ENCODE assay signal across 1 cellular context in the genomic region with DNA sequence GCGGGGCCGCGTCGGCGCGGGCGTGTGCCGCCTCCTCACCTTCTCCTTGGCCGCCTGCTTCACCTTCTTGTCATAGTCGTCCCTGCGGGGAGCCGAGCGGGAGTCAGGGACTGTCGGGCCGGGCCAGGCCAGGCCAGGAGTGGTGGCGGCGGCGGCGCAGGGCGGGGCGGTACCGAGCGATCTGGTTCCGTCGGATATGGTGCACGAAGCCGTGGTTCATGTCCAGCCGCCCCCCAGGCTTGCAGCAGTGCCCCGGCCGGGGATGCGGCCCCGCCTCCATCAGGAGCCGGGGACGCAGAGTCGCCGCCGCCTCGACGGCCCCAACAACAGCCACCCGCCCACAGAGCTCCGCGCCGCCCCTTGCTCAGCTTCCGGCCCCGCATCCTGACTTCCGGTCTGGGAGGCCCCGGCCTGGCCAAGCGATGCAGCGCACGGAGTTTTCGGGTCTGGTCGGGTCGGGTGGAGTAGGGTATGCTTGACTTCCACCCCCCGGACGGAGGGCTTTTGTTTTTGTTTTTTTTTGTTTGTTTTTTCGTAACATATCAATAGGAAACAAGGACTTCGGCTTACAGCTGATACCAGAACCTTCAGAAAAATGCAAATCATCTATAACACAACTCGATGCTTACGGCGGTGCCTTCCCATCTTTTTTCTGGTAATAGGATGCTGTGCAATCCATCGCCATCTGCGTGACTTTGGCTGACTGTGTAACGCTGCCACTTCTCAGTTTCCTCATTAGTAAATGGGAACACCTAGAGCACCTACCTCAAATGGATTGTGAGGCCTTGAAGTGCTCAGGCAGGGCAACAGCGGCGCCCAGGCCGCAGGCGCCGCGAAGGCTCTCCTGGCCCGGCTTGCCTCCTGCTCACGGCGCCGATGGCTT.
TF ChIP-seq lines count a peak whose summit lies in the region.

A gene with protein sequence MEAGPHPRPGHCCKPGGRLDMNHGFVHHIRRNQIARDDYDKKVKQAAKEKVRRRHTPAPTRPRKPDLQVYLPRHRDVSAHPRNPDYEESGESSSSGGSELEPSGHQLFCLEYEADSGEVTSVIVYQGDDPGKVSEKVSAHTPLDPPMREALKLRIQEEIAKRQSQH (minus strand): TSS at position 362 of the 883 bp plus-strand sequence. CDS start 82 bp downstream, at position 280.

TF ChIP-seq in HepG2, 621 proteins besides CTCF, POLR2A, EP300 and RAD21 (continued from another document and continues in another):
- TF ChIP-seq, protein P1, sequence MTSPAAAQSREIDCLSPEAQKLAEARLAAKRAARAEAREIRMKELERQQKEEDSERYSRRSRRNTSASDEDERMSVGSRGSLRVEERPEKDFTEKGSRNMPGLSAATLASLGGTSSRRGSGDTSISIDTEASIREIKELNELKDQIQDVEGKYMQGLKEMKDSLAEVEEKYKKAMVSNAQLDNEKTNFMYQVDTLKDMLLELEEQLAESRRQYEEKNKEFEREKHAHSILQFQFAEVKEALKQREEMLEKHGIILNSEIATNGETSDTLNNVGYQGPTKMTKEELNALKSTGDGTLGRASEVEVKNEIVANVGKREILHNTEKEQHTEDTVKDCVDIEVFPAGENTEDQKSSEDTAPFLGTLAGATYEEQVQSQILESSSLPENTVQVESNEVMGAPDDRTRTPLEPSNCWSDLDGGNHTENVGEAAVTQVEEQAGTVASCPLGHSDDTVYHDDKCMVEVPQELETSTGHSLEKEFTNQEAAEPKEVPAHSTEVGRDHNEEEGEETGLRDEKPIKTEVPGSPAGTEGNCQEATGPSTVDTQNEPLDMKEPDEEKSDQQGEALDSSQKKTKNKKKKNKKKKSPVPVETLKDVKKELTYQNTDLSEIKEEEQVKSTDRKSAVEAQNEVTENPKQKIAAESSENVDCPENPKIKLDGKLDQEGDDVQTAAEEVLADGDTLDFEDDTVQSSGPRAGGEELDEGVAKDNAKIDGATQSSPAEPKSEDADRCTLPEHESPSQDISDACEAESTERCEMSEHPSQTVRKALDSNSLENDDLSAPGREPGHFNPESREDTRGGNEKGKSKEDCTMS (CRISPR knock-in tag; conservative IDR thresholded peaks at IDR 0.05) = no peak
- no peak for TF ChIP-seq ZNF652 (CRISPR knock-in tag; IDR thresholded peaks at IDR 0.05; ENCODE audit: borderline replicate concordance, low read depth)
- peak; percentile 65; the same call in 1 of the 2 replicates for TF ChIP-seq ZNF331 (CRISPR knock-in tag; IDR thresholded peaks at IDR 0.05)
- no peak for TF ChIP-seq SNAPC4 (CRISPR knock-in tag; IDR thresholded peaks at IDR 0.05)
- TF ChIP-seq ZXDC (CRISPR knock-in tag; IDR thresholded peaks at IDR 0.05) = peak; percentile 91
- TF ChIP-seq, protein P2, sequence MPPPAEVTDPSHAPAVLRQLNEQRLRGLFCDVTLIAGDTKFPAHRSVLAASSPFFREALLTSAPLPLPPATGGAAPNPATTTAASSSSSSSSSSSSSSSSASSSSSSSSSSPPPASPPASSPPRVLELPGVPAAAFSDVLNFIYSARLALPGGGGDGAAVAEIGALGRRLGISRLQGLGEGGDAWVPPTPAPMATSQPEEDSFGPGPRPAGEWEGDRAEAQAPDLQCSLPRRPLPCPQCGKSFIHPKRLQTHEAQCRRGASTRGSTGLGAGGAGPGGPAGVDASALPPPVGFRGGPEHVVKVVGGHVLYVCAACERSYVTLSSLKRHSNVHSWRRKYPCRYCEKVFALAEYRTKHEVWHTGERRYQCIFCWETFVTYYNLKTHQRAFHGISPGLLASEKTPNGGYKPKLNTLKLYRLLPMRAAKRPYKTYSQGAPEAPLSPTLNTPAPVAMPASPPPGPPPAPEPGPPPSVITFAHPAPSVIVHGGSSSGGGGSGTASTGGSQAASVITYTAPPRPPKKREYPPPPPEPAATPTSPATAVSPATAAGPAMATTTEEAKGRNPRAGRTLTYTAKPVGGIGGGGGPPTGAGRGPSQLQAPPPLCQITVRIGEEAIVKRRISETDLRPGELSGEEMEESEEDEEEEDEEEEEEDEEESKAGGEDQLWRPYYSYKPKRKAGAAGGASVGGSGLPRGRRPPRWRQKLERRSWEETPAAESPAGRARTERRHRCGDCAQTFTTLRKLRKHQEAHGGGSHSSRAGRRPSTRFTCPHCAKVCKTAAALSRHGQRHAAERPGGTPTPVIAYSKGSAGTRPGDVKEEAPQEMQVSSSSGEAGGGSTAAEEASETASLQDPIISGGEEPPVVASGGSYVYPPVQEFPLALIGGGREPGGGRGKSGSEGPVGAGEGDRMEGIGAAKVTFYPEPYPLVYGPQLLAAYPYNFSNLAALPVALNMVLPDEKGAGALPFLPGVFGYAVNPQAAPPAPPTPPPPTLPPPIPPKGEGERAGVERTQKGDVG (CRISPR knock-in tag; IDR thresholded peaks at IDR 0.05; ENCODE audit: borderline replicate concordance) = peak; percentile 61; the same call in 1 of the 2 replicates
- peak; percentile 6; the same call in 1 of the 2 replicates for TF ChIP-seq ZNF430 (CRISPR knock-in tag; IDR thresholded peaks at IDR 0.05)
- TF ChIP-seq ZNF629 (CRISPR knock-in tag; conservative IDR thresholded peaks at IDR 0.05) = no peak; the same call in 1 of the 2 replicates
- TF ChIP-seq SALL1 (CRISPR knock-in tag; IDR thresholded peaks at IDR 0.05) = peak; percentile 84
- no peak for TF ChIP-seq PRMT3 (CRISPR knock-in tag; IDR thresholded peaks at IDR 0.05; ENCODE audit: borderline replicate concordance, low read depth)
- TF ChIP-seq KLF11 (CRISPR knock-in tag; IDR thresholded peaks at IDR 0.05) = peak; percentile 94
- TF ChIP-seq ZNF382 (CRISPR knock-in tag; IDR thresholded peaks at IDR 0.05; ENCODE audit: borderline replicate concordance) = no peak
- no peak for TF ChIP-seq RBAK (CRISPR knock-in tag; IDR thresholded peaks at IDR 0.05)
- TF ChIP-seq HOXA3 (CRISPR knock-in tag; IDR thresholded peaks at IDR 0.05) = peak; percentile 82
- peak; percentile 84 for TF ChIP-seq CAMTA2 (CRISPR knock-in tag; IDR thresholded peaks at IDR 0.05; ENCODE audit: borderline replicate concordance)
- TF ChIP-seq ZNF329 (CRISPR knock-in tag; IDR thresholded peaks at IDR 0.05; ENCODE audit: low read depth) = peak; percentile 85; the same call in 1 of the 2 replicates
- no peak for TF ChIP-seq ZFP36 (IDR thresholded peaks at IDR 0.05; ENCODE audit: borderline replicate concordance, low read depth, low read length, partially characterized antibody)
- TF ChIP-seq ZSCAN25 (CRISPR knock-in tag; IDR thresholded peaks at IDR 0.05) = peak; percentile 74; the same call in 1 of the 2 replicates
- peak; percentile 58 for TF ChIP-seq FOSL2 (CRISPR knock-in tag; IDR thresholded peaks at IDR 0.05)
- 0 out of 2 replicates have a peak, but pooled peaks have one; percentile 46 for TF ChIP-seq REL (CRISPR knock-in tag; conservative IDR thresholded peaks at IDR 0.05)
- TF ChIP-seq PRPF4 (IDR thresholded peaks at IDR 0.05; ENCODE audit: low read depth, low read length, poor library complexity, severe bottlenecking) = peak; percentile 74
- TF ChIP-seq SIX4 (CRISPR knock-in tag; IDR thresholded peaks at IDR 0.05) = 0 out of 2 replicates have a peak, but pooled peaks have one; percentile 36
- no peak for TF ChIP-seq SOX6 (IDR thresholded peaks at IDR 0.05)
- peak; percentile 72; the same call in 1 of the 2 replicates for TF ChIP-seq SOX6 (CRISPR knock-in tag; IDR thresholded peaks at IDR 0.05)
- no peak for TF ChIP-seq MYNN (CRISPR knock-in tag; IDR thresholded peaks at IDR 0.05; ENCODE audit: low read depth)
- TF ChIP-seq ZNF280D (CRISPR knock-in tag; IDR thresholded peaks at IDR 0.05) = no peak
- TF ChIP-seq ZNF703 (CRISPR knock-in tag; IDR thresholded peaks at IDR 0.05; ENCODE audit: borderline replicate concordance) = no peak
- TF ChIP-seq, protein P3, sequence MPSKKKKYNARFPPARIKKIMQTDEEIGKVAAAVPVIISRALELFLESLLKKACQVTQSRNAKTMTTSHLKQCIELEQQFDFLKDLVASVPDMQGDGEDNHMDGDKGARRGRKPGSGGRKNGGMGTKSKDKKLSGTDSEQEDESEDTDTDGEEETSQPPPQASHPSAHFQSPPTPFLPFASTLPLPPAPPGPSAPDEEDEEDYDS (CRISPR knock-in tag; IDR thresholded peaks at IDR 0.05) = peak; percentile 76
- TF ChIP-seq ZMAT5 (CRISPR knock-in tag; IDR thresholded peaks at IDR 0.05; ENCODE audit: borderline replicate concordance, low read depth) = no peak
